Comparison of ENCODE assay signal across 8 cellular contexts in genomic region chr17:76480676-76481075, GRCh38. TPM values are rescaled to one million over a fixed set of nuclear protein-coding genes. Genes with fewer than 3 reads are reported as not detected.
DNase-seq lines count a peak whose midpoint lies in the region; ATAC-seq and TF ChIP-seq lines count a peak whose summit lies in the region.

No MANE protein-coding gene starts in this region.

- H3F3A ChIP-seq in SK-N-SH (replicated peaks; ENCODE audit: insufficient read depth), result peaks cover 8% of the 10 kb centered on the region

- no peaks in the 10 kb centered on the region for H3K27me3 Mint-ChIP-seq in activated T-helper 17 cell treated with anti-CD3 and anti-CD28 coated beads, Interleukin-2, amount 50 U/mL, for 72 hours
- no peaks in the 10 kb centered on the region for H3K27me3 Mint-ChIP-seq in neural crest cell (ENCODE audit: low read depth)

- no peak overlapping the region for H3K27ac ChIP-seq in SK-N-SH (ENCODE audit: low read depth in 2 of 2, low read length in 1 of 2)

- WGBS in SK-N-SH (ENCODE audit: low lambda C conversion rate), result 94% methylated on average over 14 of the region's 14 CpGs

- no peak overlapping the region for H2AFZ ChIP-seq in SK-N-SH (ENCODE audit: low read depth)

- no peaks in the 10 kb centered on the region for H3K9me2 ChIP-seq in SK-N-SH

- H3K9ac ChIP-seq in SK-N-SH, result no peak overlapping the region

- peaks cover 0 to 2% of the 10 kb centered on the region in 2 experiments for H3K36me3 ChIP-seq in SK-N-SH (replicated peaks in 1 of 2; ENCODE audit: control insufficient read depth in 1 of 2, insufficient read depth in 2 of 2, low read length in 1 of 2)

- POLR2A ChIA-PET in SK-N-SH (lab: Yijun Ruan, JAX), result no interaction called here

- H3K27me3 ChIP-seq in SK-N-SH (ENCODE audit: insufficient read depth), result no peaks in the 10 kb centered on the region

- no peak overlapping the region for H3K4me3 Mint-ChIP-seq in activated T-helper 17 cell treated with anti-CD3 and anti-CD28 coated beads, Interleukin-2, amount 50 U/mL, for 72 hours
- H3K4me3 Mint-ChIP-seq in neural crest cell, result no peak overlapping the region

- H3K4me3 ChIP-seq in SK-N-SH (ENCODE audit: low read depth in 2 of 2, low read length in 1 of 2), result no peak overlapping the region

- ATAC-seq in GM18505 (IDR thresholded peaks at IDR 0.05; ENCODE audit: unreplicated experiment), result peak; percentile 12
- ATAC-seq in HG03378 (IDR thresholded peaks at IDR 0.05; ENCODE audit: unreplicated experiment), result peak; percentile 17
- ATAC-seq in activated T-helper 17 cell treated with anti-CD3 and anti-CD28 coated beads, Interleukin-2, amount 50 U/mL, for 72 hours (replicated peaks), result no peak
- ATAC-seq in GM18511 (IDR thresholded peaks at IDR 0.05; ENCODE audit: unreplicated experiment), result no peak

- DNase-seq in neural crest cell (ENCODE audit: low read depth, low spot score) (peak; percentile 58), mucosa of gallbladder (ENCODE audit: low spot score) (no peak), SK-N-SH (no peak), NCI-H1105 treated with DMSO at 0.1 percent for 48 hours (lab: John Stamatoyannopoulos, UW) (no peak)

- H3K4me2 ChIP-seq in SK-N-SH, result no peak overlapping the region

- no peaks in the 10 kb centered on the region for H3K79me2 ChIP-seq in SK-N-SH (ENCODE audit: insufficient read depth)

- H3K4me1 Mint-ChIP-seq in activated T-helper 17 cell treated with anti-CD3 and anti-CD28 coated beads, Interleukin-2, amount 50 U/mL, for 72 hours, result no peaks in the 10 kb centered on the region
- H3K4me1 Mint-ChIP-seq in neural crest cell, result peaks cover 14% of the 10 kb centered on the region

- H3K4me1 ChIP-seq in SK-N-SH (ENCODE audit: control insufficient read depth in 1 of 2, insufficient read depth in 2 of 2, low read depth in 1 of 2, low read length in 1 of 2), result no peaks in the 10 kb centered on the region

- peaks cover 38% of the 10 kb centered on the region for H3K36me3 Mint-ChIP-seq in activated T-helper 17 cell treated with anti-CD3 and anti-CD28 coated beads, Interleukin-2, amount 50 U/mL, for 72 hours (ENCODE audit: low read depth)
- H3K36me3 Mint-ChIP-seq in neural crest cell (ENCODE audit: low read depth), result no peaks in the 10 kb centered on the region

- H3K9me3 ChIP-seq in SK-N-SH, result no peaks in the 10 kb centered on the region

- H3K9me3 Mint-ChIP-seq in activated T-helper 17 cell treated with anti-CD3 and anti-CD28 coated beads, Interleukin-2, amount 50 U/mL, for 72 hours, result no peaks in the 10 kb centered on the region
- H3K9me3 Mint-ChIP-seq in neural crest cell, result no peaks in the 10 kb centered on the region

- no peak for TF ChIP-seq RAD21 in SK-N-SH (IDR thresholded peaks at IDR 0.05; ENCODE audit: low read length)

- H4K20me1 ChIP-seq in SK-N-SH (ENCODE audit: insufficient read depth), result no peaks in the 10 kb centered on the region

- TF ChIP-seq CTCF in neural crest cell (conservative IDR thresholded peaks at IDR 0.05) (no peak), SK-N-SH (IDR thresholded peaks at IDR 0.05) (no peak)

- CTCF ChIA-PET in SK-N-SH (lab: Yijun Ruan, JAX), result interaction anchor here (0.7 to 56.8 kb wide), 3 partner anchors 5 to 42 kb away, joined by 3 to 1687 read pairs (median 1687); partner anchors contain the start of genes AANAT, RHBDF2 and UBE2O

- no peak for TF ChIP-seq POLR2A in GM18505 (IDR thresholded peaks at IDR 0.05; ENCODE audit: borderline replicate concordance, extremely low read depth, insufficient read depth, insufficient read length)

- peak overlapping the region; percentile 67 for H3K27ac Mint-ChIP-seq in activated T-helper 17 cell treated with anti-CD3 and anti-CD28 coated beads, Interleukin-2, amount 50 U/mL, for 72 hours
- H3K27ac Mint-ChIP-seq in neural crest cell (ENCODE audit: unreplicated experiment), result peak overlapping the region; percentile 7

- no peak for TF ChIP-seq EP300 in SK-N-SH (IDR thresholded peaks at IDR 0.05; ENCODE audit: borderline replicate concordance in 1 of 2, low read depth in 1 of 2, low read length in 1 of 2)

TF ChIP-seq in SK-N-SH, 30 proteins besides CTCF, POLR2A, EP300 and RAD21:
- TF ChIP-seq SMC3 (IDR thresholded peaks at IDR 0.05; ENCODE audit: low read depth, low read length) (no peak), GATA2 (CRISPR knock-in tag; IDR thresholded peaks at IDR 0.05) (no peak)
TF ChIP-seq in SK-N-SH: peak in this region for 0.

RNA-seq across cellular contexts. Expression of gene AANAT, which starts 13.3 kb away (rescaled TPM):
- not detected for total RNA-seq in activated T-helper 17 cell treated with anti-CD3 and anti-CD28 coated beads, Interleukin-2, amount 50 U/mL, for 72 hours
- total RNA-seq in neural crest cell (0.39 TPM in 1 of 2 replicates, not detected in the other), mucosa of gallbladder (not detected)
- polyA plus RNA-seq in SK-N-SH (2012; rRNA removed), result 0.26 TPM in 1 of 2 replicates, not detected in the other
- polyA plus RNA-seq in SK-N-SH (2012; cell fraction: cytosol; rRNA removed), result 0.04 and 0.07 TPM in 2 replicates
- polyA plus RNA-seq in SK-N-SH (2012; cell fraction: nucleus; rRNA removed), result 0.56 and 1.2 TPM in 2 replicates

RNA-seq across cellular contexts. Expression of gene RHBDF2, which starts 20.5 kb away (rescaled TPM):
- 10 to 100 TPM; 33.3 to 56.5 TPM for total RNA-seq in activated T-helper 17 cell treated with anti-CD3 and anti-CD28 coated beads, Interleukin-2, amount 50 U/mL, for 72 hours
- total RNA-seq in neural crest cell (2.0 and 3.6 TPM in 2 replicates), mucosa of gallbladder (48.8 TPM)
- polyA plus RNA-seq in SK-N-SH (2012; rRNA removed), result 14.0 and 16.1 TPM in 2 replicates
- polyA plus RNA-seq in SK-N-SH (2012; cell fraction: cytosol; rRNA removed), result 7.0 and 9.1 TPM in 2 replicates
- polyA plus RNA-seq in SK-N-SH (2012; cell fraction: nucleus; rRNA removed), result 51.9 and 65.9 TPM in 2 replicates

RNA-seq across cellular contexts. Expression of gene UBE2O, which starts 27.7 kb away (rescaled TPM):
- total RNA-seq in activated T-helper 17 cell treated with anti-CD3 and anti-CD28 coated beads, Interleukin-2, amount 50 U/mL, for 72 hours, result 10 to 100 TPM; 35.3 to 38.7 TPM
- total RNA-seq in neural crest cell (70.0 and 71.4 TPM in 2 replicates), mucosa of gallbladder (26.0 TPM)
- 20.0 and 25.4 TPM in 2 replicates for polyA plus RNA-seq in SK-N-SH (2012; rRNA removed)
- 9.8 and 16.2 TPM in 2 replicates for polyA plus RNA-seq in SK-N-SH (2012; cell fraction: cytosol; rRNA removed)
- 54.5 and 60.1 TPM in 2 replicates for polyA plus RNA-seq in SK-N-SH (2012; cell fraction: nucleus; rRNA removed)

RNA-seq across cellular contexts. Expression of gene CYGB, which starts 56.8 kb away (rescaled TPM):
- total RNA-seq in activated T-helper 17 cell treated with anti-CD3 and anti-CD28 coated beads, Interleukin-2, amount 50 U/mL, for 72 hours, result not detected
- 8.6 and 8.7 TPM in 2 replicates for total RNA-seq in neural crest cell
- 14.7 TPM for total RNA-seq in mucosa of gallbladder
- polyA plus RNA-seq in SK-N-SH (2012; rRNA removed), result 1.7 and 3.7 TPM in 2 replicates
- 1.3 and 3.2 TPM in 2 replicates for polyA plus RNA-seq in SK-N-SH (2012; cell fraction: cytosol; rRNA removed)
- polyA plus RNA-seq in SK-N-SH (2012; cell fraction: nucleus; rRNA removed), result 1.1 and 1.7 TPM in 2 replicates

RNA-seq across cellular contexts. Expression of gene PRCD, which starts 59.2 kb away (rescaled TPM):
- not detected for total RNA-seq in activated T-helper 17 cell treated with anti-CD3 and anti-CD28 coated beads, Interleukin-2, amount 50 U/mL, for 72 hours
- 0.41 and 0.75 TPM in 2 replicates for total RNA-seq in neural crest cell
- total RNA-seq in mucosa of gallbladder, result 4.3 TPM
- 2.2 and 5.0 TPM in 2 replicates for polyA plus RNA-seq in SK-N-SH (2012; rRNA removed)
- 5.8 and 8.0 TPM in 2 replicates for polyA plus RNA-seq in SK-N-SH (2012; cell fraction: cytosol; rRNA removed)
- 5.6 and 13.2 TPM in 2 replicates for polyA plus RNA-seq in SK-N-SH (2012; cell fraction: nucleus; rRNA removed)

Comparison
In these comparisons a context has a peak if more than half of its experiments do, and no peak if none do; other contexts are left out.
1. ATAC-seq: peak in GM18505 (single experiment) and HG03378 (single experiment); none in activated T-helper 17 cell treated with anti-CD3 and anti-CD28 coated beads, Interleukin-2, amount 50 U/mL, for 72 hours (single experiment) and GM18511 (single experiment).